29 cellular contexts compared by ENCODE assay signal in genomic region chr6:13359287-13359686, GRCh38.
"Had no signal": no experiment of that assay in that cellular context is flagged by ENCODE, and none has a peak within 500 bp of the region (broad histone marks: within the 10 kb centered on the region; RNA-seq: fewer than 3 reads in every experiment).

No MANE protein-coding gene starts in this region.

- H3K27ac ChIP-seq: brain microvascular endothelial cell, KMS-11, Peyer's patch, WERI-Rb-1 had no signal

- H3K9me3 ChIP-seq: Peyer's patch had no signal

- ATAC-seq: activated CD8-positive, alpha-beta T cell treated with anti-CD3 and anti-CD28 coated beads for 36 hours; activated naive CD4-positive, alpha-beta T cell treated with anti-CD3 and anti-CD28 coated beads, Interleukin-2, amount 50 U/mL, for 72 hours; PC-3 had no signal

- H3K4me3 ChIP-seq: Peyer's patch had no signal

- H3K4me2 ChIP-seq: KMS-11 had no signal

- DNase-seq: activated CD4-positive, alpha-beta T cell treated with anti-CD3 and anti-CD28 coated beads for 1 hour; activated CD4-positive, alpha-beta T cell treated with anti-CD3 and anti-CD28 coated beads, Interleukin-2, amount 10 ng/mL, durations not matched to agents 24 days and 14 days; activated CD4-positive, alpha-beta T cell treated with anti-CD3 and anti-CD28 coated beads, Interleukin-2, amount 50 U/mL, for 4 hours; activated CD4-positive, CD25-positive, alpha-beta regulatory T cell; activated CD8-positive, alpha-beta T cell treated with anti-CD3 and anti-CD28 coated beads for 36 hours; activated gamma-delta T cell treated with Interleukin-2 at 50 U/mL for 16 hours; activated naive CD4-positive, alpha-beta T cell treated with anti-CD3 and anti-CD28 coated beads for 36 hours; activated T-cell treated with anti-CD3 and anti-CD28 coated beads, Interleukin-2, amount 50 U/mL, for 24 hours; amniotic stem cell; aorta; brain microvascular endothelial cell; NCI-H1092 treated with DMSO at 0.1 percent for 48 hours; NCI-H1417; NCI-H146; NCI-H187; NCI-H2029 treated with DMSO at 0.1 percent for 48 hours; NCI-H2107; NCI-H2171; NCI-H510A; NCI-H526; NCI-H748 treated with DMSO at 0.1 percent for 48 hours; NK-92 treated with Interleukin-12 subunit alpha and Interleukin-12 subunit beta, amount 100 ng/mL, for 24 hours; PC-3; Peyer's patch; RPMI8226; T1000; WERI-Rb-1 had no signal

- H3K27me3 ChIP-seq: brain microvascular endothelial cell, Peyer's patch had no signal

- H3K9ac ChIP-seq: KMS-11 had no signal

- H3K36me3 ChIP-seq: brain microvascular endothelial cell had no signal
